In the genomic region with DNA sequence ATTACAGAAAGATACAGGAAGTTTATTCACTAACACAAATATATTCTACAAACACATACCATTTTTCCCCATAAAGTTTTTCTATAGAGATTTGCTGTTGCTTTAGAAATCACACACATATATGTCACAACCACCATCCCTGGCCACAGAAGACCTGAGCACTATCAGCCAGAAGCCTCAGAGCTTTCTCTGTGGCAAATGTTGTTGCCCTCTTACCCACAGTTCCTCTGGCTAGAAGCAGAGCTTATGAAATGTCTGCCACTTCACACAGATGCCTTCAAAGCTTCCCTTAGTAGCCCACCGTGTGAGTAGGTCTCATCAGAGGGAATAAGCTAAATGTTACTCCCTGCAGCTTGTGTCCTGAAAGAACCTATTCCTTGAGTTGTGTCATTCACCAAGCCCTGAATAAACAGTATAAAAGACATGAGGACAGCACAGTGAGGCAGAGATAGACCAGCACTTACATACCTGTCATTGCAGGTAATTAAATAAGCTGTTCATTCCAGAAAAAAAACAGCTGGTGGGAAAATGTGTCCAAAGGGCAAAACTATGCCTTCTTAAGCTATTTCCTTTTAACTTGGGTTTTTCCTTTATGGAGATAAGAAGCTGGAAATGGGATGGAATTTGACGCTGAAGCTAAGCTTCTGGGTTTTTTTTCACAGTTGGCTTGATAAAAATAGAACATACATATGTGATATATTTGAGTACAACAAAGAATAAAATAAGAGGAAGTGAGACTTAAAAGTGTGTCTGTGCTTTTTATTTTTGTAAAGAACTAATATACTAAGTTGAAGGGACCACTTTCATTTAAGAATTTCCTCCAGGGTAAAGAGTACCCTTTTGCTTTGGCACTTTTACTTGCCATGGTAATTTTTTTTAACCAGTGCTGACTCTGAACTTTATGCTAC, we compare ENCODE assay signal across 10 cellular contexts.
A peak's percentile ranks its signal among the peaks of the same experiment; 100 is the strongest.
DNase-seq lines count a peak whose midpoint lies in the region; ATAC-seq and TF ChIP-seq lines count a peak whose summit lies in the region.
"Had no signal": no experiment of that assay in that cellular context is flagged by ENCODE, and none has a peak within 500 bp of the region (broad histone marks: within the 10 kb centered on the region; RNA-seq: fewer than 3 reads in every experiment).

No MANE protein-coding gene starts in this region.

- no peak overlapping the region for H3K4me3 Mint-ChIP-seq in activated T-helper 1 cell treated with anti-CD3 and anti-CD28 coated beads, Interleukin-12 subunit alpha, Interleukin-12 subunit beta, Interleukin-2, Interleukin-4 antibody, amounts not matched to agents 30 ng/mL and 10 ng/mL and 1 ng/mL, durations not matched to agents 14 hours and 24 hours and 36 hours
- no peak overlapping the region for H3K4me3 Mint-ChIP-seq in GM23338

- peak; percentile 77 for ATAC-seq in GM18870 (IDR thresholded peaks at IDR 0.05; ENCODE audit: unreplicated experiment)
- ATAC-seq in GM21825 (IDR thresholded peaks at IDR 0.05; ENCODE audit: unreplicated experiment): peak; percentile 56
- peak; percentile 69 for ATAC-seq in HG03460 (IDR thresholded peaks at IDR 0.05; ENCODE audit: unreplicated experiment)
- peak; percentile 91 for ATAC-seq in left colon
- ATAC-seq in GM23338: no peak

- no peaks in the 10 kb centered on the region for H3F3A ChIP-seq in GM23338 (replicated peaks; ENCODE audit: low read depth)

- in situ Hi-C loops in G401 (cut with HindIII; ENCODE audit: low sequenced_read_pairs): no loop called here

- H4K20me1 ChIP-seq in GM23338 (replicated peaks; ENCODE audit: insufficient read depth): no peaks in the 10 kb centered on the region

- no peaks in the 10 kb centered on the region for H3K36me3 Mint-ChIP-seq in activated T-helper 1 cell treated with anti-CD3 and anti-CD28 coated beads, Interleukin-12 subunit alpha, Interleukin-12 subunit beta, Interleukin-2, Interleukin-4 antibody, amounts not matched to agents 30 ng/mL and 10 ng/mL and 1 ng/mL, durations not matched to agents 14 hours and 24 hours and 36 hours (ENCODE audit: low read depth)
- no peaks in the 10 kb centered on the region for H3K36me3 Mint-ChIP-seq in GM23338 (ENCODE audit: low read depth)

- H2AFZ ChIP-seq in GM23338: no peak overlapping the region

- H3K27ac ChIP-seq in GM23338 (ENCODE audit: low read depth): no peak overlapping the region
- H3K27ac ChIP-seq: ovary had no signal

- no peaks in the 10 kb centered on the region for H3K79me2 ChIP-seq in GM23338 (replicated peaks; ENCODE audit: insufficient read depth)

- no peak overlapping the region for H3K4me3 ChIP-seq in GM23338
- H3K4me3 ChIP-seq: ovary had no signal

- H3K36me3 ChIP-seq in GM23338 (ENCODE audit: insufficient read depth): no peaks in the 10 kb centered on the region
- H3K36me3 ChIP-seq: ovary had no signal

- no peak for TF ChIP-seq CTCF in GM23338 (conservative IDR thresholded peaks at IDR 0.05; ENCODE audit: low read depth in 2 of 2)

- H3K27me3 Mint-ChIP-seq in activated T-helper 1 cell treated with anti-CD3 and anti-CD28 coated beads, Interleukin-12 subunit alpha, Interleukin-12 subunit beta, Interleukin-2, Interleukin-4 antibody, amounts not matched to agents 30 ng/mL and 10 ng/mL and 1 ng/mL, durations not matched to agents 14 hours and 24 hours and 36 hours (ENCODE audit: insufficient read depth): peaks cover 2% of the 10 kb centered on the region
- H3K27me3 Mint-ChIP-seq in GM23338 (ENCODE audit: insufficient read depth, low read depth, poor library complexity): peaks cover 4% of the 10 kb centered on the region

- intact Hi-C loops in left colon (cut with DNase I, micrococcal nuclease): no loop called here
- intact Hi-C loops in activated T-helper 1 cell treated with anti-CD3 and anti-CD28 coated beads, Interleukin-12 subunit alpha, Interleukin-12 subunit beta, Interleukin-2, Interleukin-4 antibody, amounts not matched to agents 30 ng/mL and 10 ng/mL and 1 ng/mL, durations not matched to agents 14 hours and 24 hours and 36 hours (cut with micrococcal nuclease): no loop called here

- H3K27me3 ChIP-seq in GM23338 (ENCODE audit: insufficient read depth): no peaks in the 10 kb centered on the region
- H3K27me3 ChIP-seq: ovary had no signal

- H3K9me2 ChIP-seq in GM23338 (ENCODE audit: insufficient read depth): no peaks in the 10 kb centered on the region

- H3K4me1 Mint-ChIP-seq in activated T-helper 1 cell treated with anti-CD3 and anti-CD28 coated beads, Interleukin-12 subunit alpha, Interleukin-12 subunit beta, Interleukin-2, Interleukin-4 antibody, amounts not matched to agents 30 ng/mL and 10 ng/mL and 1 ng/mL, durations not matched to agents 14 hours and 24 hours and 36 hours (ENCODE audit: low read depth): no peaks in the 10 kb centered on the region
- no peaks in the 10 kb centered on the region for H3K4me1 Mint-ChIP-seq in GM23338

- no peak for DNase-seq in left colon
- no peak for DNase-seq in T-helper 2 cell
- DNase-seq in activated T-helper 1 cell treated with anti-CD3 and anti-CD28 coated beads, Interleukin-12 subunit alpha, Interleukin-12 subunit beta, Interleukin-2, Interleukin-4 antibody, amounts not matched to agents 30 ng/mL and 10 ng/mL and 1 ng/mL, durations not matched to agents 14 hours and 24 hours and 36 hours (ENCODE audit: low spot score): no peak
- DNase-seq in G401 (ENCODE audit: low spot score): no peak
- no peak for DNase-seq in GM23338 (ENCODE audit: low spot score)
- DNase-seq: effector CD4-positive, alpha-beta T cell; ovary had no signal

- no peak overlapping the region for H3K4me2 ChIP-seq in GM23338

- H3K4me1 ChIP-seq in GM23338 (ENCODE audit: insufficient read depth): no peaks in the 10 kb centered on the region

- H3K9me3 Mint-ChIP-seq in activated T-helper 1 cell treated with anti-CD3 and anti-CD28 coated beads, Interleukin-12 subunit alpha, Interleukin-12 subunit beta, Interleukin-2, Interleukin-4 antibody, amounts not matched to agents 30 ng/mL and 10 ng/mL and 1 ng/mL, durations not matched to agents 14 hours and 24 hours and 36 hours: no peaks in the 10 kb centered on the region
- no peaks in the 10 kb centered on the region for H3K9me3 Mint-ChIP-seq in GM23338

- no peak overlapping the region for H3K27ac Mint-ChIP-seq in activated T-helper 1 cell treated with anti-CD3 and anti-CD28 coated beads, Interleukin-12 subunit alpha, Interleukin-12 subunit beta, Interleukin-2, Interleukin-4 antibody, amounts not matched to agents 30 ng/mL and 10 ng/mL and 1 ng/mL, durations not matched to agents 14 hours and 24 hours and 36 hours
- H3K27ac Mint-ChIP-seq in GM23338: no peak overlapping the region

TF ChIP-seq in GM23338, 12 proteins besides CTCF, POLR2A, EP300 and RAD21:
- no peak for TF ChIP-seq POLR2AphosphoS5 (IDR thresholded peaks at IDR 0.05; ENCODE audit: low read depth)
- TF ChIP-seq, protein P1, sequence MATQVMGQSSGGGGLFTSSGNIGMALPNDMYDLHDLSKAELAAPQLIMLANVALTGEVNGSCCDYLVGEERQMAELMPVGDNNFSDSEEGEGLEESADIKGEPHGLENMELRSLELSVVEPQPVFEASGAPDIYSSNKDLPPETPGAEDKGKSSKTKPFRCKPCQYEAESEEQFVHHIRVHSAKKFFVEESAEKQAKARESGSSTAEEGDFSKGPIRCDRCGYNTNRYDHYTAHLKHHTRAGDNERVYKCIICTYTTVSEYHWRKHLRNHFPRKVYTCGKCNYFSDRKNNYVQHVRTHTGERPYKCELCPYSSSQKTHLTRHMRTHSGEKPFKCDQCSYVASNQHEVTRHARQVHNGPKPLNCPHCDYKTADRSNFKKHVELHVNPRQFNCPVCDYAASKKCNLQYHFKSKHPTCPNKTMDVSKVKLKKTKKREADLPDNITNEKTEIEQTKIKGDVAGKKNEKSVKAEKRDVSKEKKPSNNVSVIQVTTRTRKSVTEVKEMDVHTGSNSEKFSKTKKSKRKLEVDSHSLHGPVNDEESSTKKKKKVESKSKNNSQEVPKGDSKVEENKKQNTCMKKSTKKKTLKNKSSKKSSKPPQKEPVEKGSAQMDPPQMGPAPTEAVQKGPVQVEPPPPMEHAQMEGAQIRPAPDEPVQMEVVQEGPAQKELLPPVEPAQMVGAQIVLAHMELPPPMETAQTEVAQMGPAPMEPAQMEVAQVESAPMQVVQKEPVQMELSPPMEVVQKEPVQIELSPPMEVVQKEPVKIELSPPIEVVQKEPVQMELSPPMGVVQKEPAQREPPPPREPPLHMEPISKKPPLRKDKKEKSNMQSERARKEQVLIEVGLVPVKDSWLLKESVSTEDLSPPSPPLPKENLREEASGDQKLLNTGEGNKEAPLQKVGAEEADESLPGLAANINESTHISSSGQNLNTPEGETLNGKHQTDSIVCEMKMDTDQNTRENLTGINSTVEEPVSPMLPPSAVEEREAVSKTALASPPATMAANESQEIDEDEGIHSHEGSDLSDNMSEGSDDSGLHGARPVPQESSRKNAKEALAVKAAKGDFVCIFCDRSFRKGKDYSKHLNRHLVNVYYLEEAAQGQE (IDR thresholded peaks at IDR 0.05; ENCODE audit: unreplicated experiment): no peak
